ENCODE assay signal across 27 cellular contexts in the genomic region with DNA sequence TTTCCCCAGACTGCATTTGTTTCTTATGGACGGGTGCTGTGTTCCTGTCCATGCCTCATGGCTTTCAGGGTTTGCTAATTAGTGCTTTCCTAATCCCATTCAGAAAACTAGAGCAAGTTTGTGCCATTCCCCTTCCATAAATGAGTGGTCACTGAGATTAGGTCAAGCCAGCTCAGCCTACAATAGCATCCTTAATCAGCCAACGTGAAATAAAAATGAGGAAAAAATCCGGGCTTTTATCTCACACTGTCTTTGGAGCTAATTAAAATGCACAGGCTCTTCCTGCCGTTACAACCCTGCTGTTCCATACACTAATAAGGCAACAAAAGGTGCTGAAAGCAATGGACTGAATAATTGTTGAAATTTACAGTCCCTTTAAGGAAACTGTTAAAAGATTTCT.
DNase-seq lines count a peak whose midpoint lies in the region; ATAC-seq and TF ChIP-seq lines count a peak whose summit lies in the region.
"Had no signal": no experiment of that assay in that cellular context is flagged by ENCODE, and none has a peak within 500 bp of the region (broad histone marks: within the 10 kb centered on the region; RNA-seq: fewer than 3 reads in every experiment).

No MANE protein-coding gene starts in this region.

- peaks cover 18% of the 10 kb centered on the region for H3K36me3 Mint-ChIP-seq in brain
- peaks cover 26% of the 10 kb centered on the region for H3K36me3 Mint-ChIP-seq in nephron progenitor cell (ENCODE audit: low read depth)
- no peaks in the 10 kb centered on the region for H3K36me3 Mint-ChIP-seq in activated T-cell treated with anti-CD3 and anti-CD28 coated beads, Interleukin-2, amount 50 U/mL, for 4 hours (ENCODE audit: insufficient read depth)
- H3K36me3 Mint-ChIP-seq: activated naive CD4-positive, alpha-beta T cell treated with anti-CD3 and anti-CD28 coated beads, Interleukin-2, amount 50 U/mL, for 24 hours; naive thymus-derived CD8-positive, alpha-beta T cell had no signal

- in situ Hi-C loops in G401 (cut with HindIII; ENCODE audit: low sequenced_read_pairs) = no loop called here

- no peak for TF ChIP-seq CTCF in brain (conservative IDR thresholded peaks at IDR 0.05)
- TF ChIP-seq CTCF in nephron progenitor cell (IDR thresholded peaks at IDR 0.05) = no peak

- H3K4me3 Mint-ChIP-seq in brain (peak overlapping the region; percentile 3 to 72 (median 52)), nephron progenitor cell (no peak overlapping the region)
- H3K4me3 Mint-ChIP-seq in activated T-cell treated with anti-CD3 and anti-CD28 coated beads, Interleukin-2, amount 50 U/mL, for 4 hours = no peak overlapping the region
- H3K4me3 Mint-ChIP-seq: activated CD4-positive, alpha-beta T cell treated with anti-CD3 and anti-CD28 coated beads, Interleukin-2, amount 10 ng/mL, durations not matched to agents 24 days and 14 days; activated naive CD4-positive, alpha-beta T cell treated with anti-CD3 and anti-CD28 coated beads, Interleukin-2, amount 50 U/mL, for 24 hours; naive thymus-derived CD8-positive, alpha-beta T cell; stimulated activated naive CD8-positive, alpha-beta T cell treated with anti-CD3 and anti-CD28 coated beads, Interleukin-15, Interleukin-2, amounts not matched to agents 100 ng/mL and 50 ng/mL, for 24 hours had no signal

- H3K27me3 Mint-ChIP-seq in brain (peaks cover 10% of the 10 kb centered on the region), nephron progenitor cell (ENCODE audit: low read depth, poor library complexity) (no peaks in the 10 kb centered on the region)
- no peaks in the 10 kb centered on the region for H3K27me3 Mint-ChIP-seq in activated T-cell treated with anti-CD3 and anti-CD28 coated beads, Interleukin-2, amount 50 U/mL, for 4 hours (ENCODE audit: low read depth)
- H3K27me3 Mint-ChIP-seq: activated CD4-positive, alpha-beta T cell treated with anti-CD3 and anti-CD28 coated beads, Interleukin-2, amount 10 ng/mL, durations not matched to agents 24 days and 14 days; activated naive CD4-positive, alpha-beta T cell treated with anti-CD3 and anti-CD28 coated beads, Interleukin-2, amount 50 U/mL, for 24 hours; naive thymus-derived CD8-positive, alpha-beta T cell; stimulated activated naive CD8-positive, alpha-beta T cell treated with anti-CD3 and anti-CD28 coated beads, Interleukin-15, Interleukin-2, amounts not matched to agents 100 ng/mL and 50 ng/mL, for 24 hours had no signal

- H3K4me1 Mint-ChIP-seq in brain (peaks cover 64% of the 10 kb centered on the region), nephron progenitor cell (peaks cover 78% of the 10 kb centered on the region)
- no peaks in the 10 kb centered on the region for H3K4me1 Mint-ChIP-seq in activated T-cell treated with anti-CD3 and anti-CD28 coated beads, Interleukin-2, amount 50 U/mL, for 4 hours (ENCODE audit: low read depth)
- H3K4me1 Mint-ChIP-seq: activated CD4-positive, alpha-beta T cell treated with anti-CD3 and anti-CD28 coated beads, Interleukin-2, amount 10 ng/mL, durations not matched to agents 24 days and 14 days; activated naive CD4-positive, alpha-beta T cell treated with anti-CD3 and anti-CD28 coated beads, Interleukin-2, amount 50 U/mL, for 24 hours; naive thymus-derived CD8-positive, alpha-beta T cell had no signal

- DNase-seq in G401 (ENCODE audit: low spot score) (peak; percentile 31), NCI-H146 (lab: John Stamatoyannopoulos, UW) (peak; percentile 47), nephron progenitor cell (no peak)
- DNase-seq in activated T-cell treated with anti-CD3 and anti-CD28 coated beads, Interleukin-2, amount 50 U/mL, for 4 hours = no peak
- no peak for DNase-seq in effector CD8-positive, alpha-beta T cell (lab: John Stamatoyannopoulos, UW)
- DNase-seq: activated CD4-positive, alpha-beta T cell treated with anti-CD3 and anti-CD28 coated beads, Interleukin-2, amount 10 ng/mL, durations not matched to agents 24 days and 14 days; anterior cingulate cortex; central memory CD4-positive, alpha-beta T cell; DND-41; HCEC 1CT; KG1; left lung; midbrain; MM.1S; naive thymus-derived CD8-positive, alpha-beta T cell; NCI-H1436 treated with DMSO at 0.1 percent for 48 hours; NCI-H510A; pancreas; T-helper 2 cell; thyroid gland had no signal

- H3K27ac Mint-ChIP-seq in brain = peak overlapping the region; percentile 26 to 81 (median 62)
- peak overlapping the region; percentile 93 for H3K27ac Mint-ChIP-seq in nephron progenitor cell
- H3K27ac Mint-ChIP-seq: activated CD4-positive, alpha-beta T cell treated with anti-CD3 and anti-CD28 coated beads, Interleukin-2, amount 10 ng/mL, durations not matched to agents 24 days and 14 days; activated naive CD4-positive, alpha-beta T cell treated with anti-CD3 and anti-CD28 coated beads, Interleukin-2, amount 50 U/mL, for 24 hours; naive thymus-derived CD8-positive, alpha-beta T cell; stimulated activated naive CD8-positive, alpha-beta T cell treated with anti-CD3 and anti-CD28 coated beads, Interleukin-15, Interleukin-2, amounts not matched to agents 100 ng/mL and 50 ng/mL, for 24 hours had no signal

- H3K9me3 Mint-ChIP-seq in brain = peaks cover 0 to 3% (median 0%) of the 10 kb centered on the region in 5 experiments
- peaks cover 13% of the 10 kb centered on the region for H3K9me3 Mint-ChIP-seq in nephron progenitor cell
- peaks cover 8% of the 10 kb centered on the region for H3K9me3 Mint-ChIP-seq in activated T-cell treated with anti-CD3 and anti-CD28 coated beads, Interleukin-2, amount 50 U/mL, for 4 hours
- H3K9me3 Mint-ChIP-seq: activated CD4-positive, alpha-beta T cell treated with anti-CD3 and anti-CD28 coated beads, Interleukin-2, amount 10 ng/mL, durations not matched to agents 24 days and 14 days had no signal

- no peak for ATAC-seq in GM18519 (IDR thresholded peaks at IDR 0.05; ENCODE audit: low FRiP score, unreplicated experiment)
- no peak for ATAC-seq in activated T-cell treated with anti-CD3 and anti-CD28 coated beads, Interleukin-2, amount 50 U/mL, for 4 hours
- no peak for ATAC-seq in HG02870 (IDR thresholded peaks at IDR 0.05; ENCODE audit: unreplicated experiment)
- ATAC-seq: left lung; naive thymus-derived CD8-positive, alpha-beta T cell; pancreas; sciatic nerve; SK-N-SH treated with all-trans-retinoic acid at 6 μM for 48 hours had no signal

Comparison
In these comparisons a context has a peak if more than half of its experiments do, and no peak if none do; other contexts are left out.
1. DNase-seq: peak in G401 (single experiment) and NCI-H146 (single experiment); none in nephron progenitor cell (single experiment), activated T-cell treated with anti-CD3 and anti-CD28 coated beads, Interleukin-2, amount 50 U/mL, for 4 hours (single experiment) and effector CD8-positive, alpha-beta T cell (single experiment).
2. H3K4me3 Mint-ChIP-seq: peak in brain (5 of 5); none in nephron progenitor cell (single experiment) and activated T-cell treated with anti-CD3 and anti-CD28 coated beads, Interleukin-2, amount 50 U/mL, for 4 hours (single experiment).